ENCODE assay signal across 8 cellular contexts in genomic region chr20:38229376-38230252, GRCh38. TPM values are rescaled to one million over a fixed set of nuclear protein-coding genes. Genes with fewer than 3 reads are reported as not detected.
A peak's percentile ranks its signal among the peaks of the same experiment; 100 is the strongest.
DNase-seq lines count a peak whose midpoint lies in the region; ATAC-seq and TF ChIP-seq lines count a peak whose summit lies in the region.

No MANE protein-coding gene starts in this region.

- H3K27ac Mint-ChIP-seq in type B pancreatic cell = no peak overlapping the region

- no peaks in the 10 kb centered on the region for H3K36me3 Mint-ChIP-seq in type B pancreatic cell

- no peaks in the 10 kb centered on the region for H3K9me3 Mint-ChIP-seq in type B pancreatic cell

- no peak overlapping the region for H3K4me3 Mint-ChIP-seq in type B pancreatic cell

- no peaks in the 10 kb centered on the region for H3K27me3 Mint-ChIP-seq in type B pancreatic cell

- peak; percentile 72 for TF ChIP-seq CTCF in type B pancreatic cell (conservative IDR thresholded peaks at IDR 0.05)

- DNase-seq in activated CD4-positive, alpha-beta T cell treated with anti-CD3 and anti-CD28 coated beads for 48 hours = peak; percentile 8
- DNase-seq in activated CD4-positive, alpha-beta T cell treated with anti-CD3 and anti-CD28 coated beads, Interleukin-2, amount 50 U/mL, for 1 hour = no peak
- DNase-seq in glomerular visceral epithelial cell (ENCODE audit: extremely low spot score) (peak; percentile 31), type B pancreatic cell (ENCODE audit: extremely low spot score, unreplicated experiment) (no peak), anterior cingulate cortex (lab: John Stamatoyannopoulos, UW) (no peak)

- ATAC-seq in SK-N-SH treated with all-trans-retinoic acid at 6 μM for 48 hours = peak; percentile 74
- no peak for ATAC-seq in GM18858 (IDR thresholded peaks at IDR 0.05; ENCODE audit: unreplicated experiment)
- ATAC-seq in HG03139 (IDR thresholded peaks at IDR 0.05; ENCODE audit: unreplicated experiment) = no peak

- H3K4me1 Mint-ChIP-seq in type B pancreatic cell (ENCODE audit: unreplicated experiment) = peaks cover 9% of the 10 kb centered on the region

TF ChIP-seq in SK-N-SH treated with all-trans-retinoic acid at 6 μM for 48 hours, 23 proteins besides CTCF, POLR2A, EP300 and RAD21:
- no peak for TF ChIP-seq ZNF8 (CRISPR knock-in tag; IDR thresholded peaks at IDR 0.05)
- no peak for TF ChIP-seq PATZ1 (CRISPR knock-in tag; IDR thresholded peaks at IDR 0.05; ENCODE audit: borderline replicate concordance)
- no peak for TF ChIP-seq RARB (CRISPR knock-in tag; IDR thresholded peaks at IDR 0.05)
- TF ChIP-seq TOX (CRISPR knock-in tag; IDR thresholded peaks at IDR 0.05; ENCODE audit: borderline replicate concordance) = no peak
- no peak for TF ChIP-seq POU6F1 (CRISPR knock-in tag; IDR thresholded peaks at IDR 0.05; ENCODE audit: borderline replicate concordance, low read depth)
- TF ChIP-seq TSHZ2 (CRISPR knock-in tag; IDR thresholded peaks at IDR 0.05) = no peak
- no peak for TF ChIP-seq ZNF70 (CRISPR knock-in tag; IDR thresholded peaks at IDR 0.05)
- TF ChIP-seq CSDC2 (CRISPR knock-in tag; IDR thresholded peaks at IDR 0.05) = no peak
- no peak for TF ChIP-seq PPARA (CRISPR knock-in tag; IDR thresholded peaks at IDR 0.05; ENCODE audit: borderline replicate concordance)
- no peak for TF ChIP-seq BACH2 (CRISPR knock-in tag; IDR thresholded peaks at IDR 0.05; ENCODE audit: borderline replicate concordance)
- no peak for TF ChIP-seq ZNF565 (CRISPR knock-in tag; conservative IDR thresholded peaks at IDR 0.05; ENCODE audit: low read depth)

RNA-seq across cellular contexts. Expression of gene KIAA1755, which starts 30.9 kb away (rescaled TPM):
- total RNA-seq in type B pancreatic cell (ENCODE audit: low replicate concordance) = 4.7 TPM in 1 of 2 replicates, not detected in the other

Comparison
In these comparisons a context has a peak if more than half of its experiments do, and no peak if none do; other contexts are left out.
1. DNase-seq: peak in activated CD4-positive, alpha-beta T cell treated with anti-CD3 and anti-CD28 coated beads for 48 hours (single experiment) and glomerular visceral epithelial cell (single experiment); none in activated CD4-positive, alpha-beta T cell treated with anti-CD3 and anti-CD28 coated beads, Interleukin-2, amount 50 U/mL, for 1 hour (single experiment), type B pancreatic cell (single experiment) and anterior cingulate cortex (0 of 58).